Comparison of ENCODE assay signal across 8 cellular contexts in the genomic region with DNA sequence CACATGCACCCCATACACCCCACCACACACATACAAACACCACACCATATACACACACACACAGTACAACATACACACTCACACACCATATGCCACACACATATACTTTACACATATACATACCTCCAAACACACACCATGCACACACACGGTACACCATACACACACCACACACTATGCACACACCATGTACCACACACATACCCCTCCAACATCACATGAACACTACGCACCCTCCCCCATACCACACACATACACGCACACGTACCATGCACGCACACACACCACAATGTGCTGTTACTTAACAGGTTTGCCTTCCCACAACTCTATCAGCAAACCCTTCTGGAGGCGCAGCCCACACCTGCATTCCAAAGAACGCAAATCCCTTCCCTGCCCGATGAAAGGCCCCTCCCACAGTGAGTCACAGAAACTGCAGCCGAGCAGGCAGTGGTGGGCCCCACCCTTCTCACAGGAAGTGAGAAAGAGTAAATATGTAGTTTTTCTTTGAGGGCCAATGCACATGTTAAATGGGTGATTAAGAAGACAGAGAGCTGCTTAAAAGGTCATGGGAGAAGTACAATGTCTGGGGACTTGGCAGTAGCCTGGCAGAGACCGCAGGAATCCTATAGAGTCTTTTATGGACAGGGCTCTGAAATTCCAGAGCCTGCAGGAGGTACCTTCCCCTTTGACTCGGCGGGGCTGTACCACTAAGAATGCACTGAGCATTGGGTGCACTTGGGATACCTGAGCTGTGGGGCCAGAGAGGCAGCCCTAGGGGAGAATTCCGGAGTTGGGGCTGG. TPM values are rescaled to one million over a fixed set of nuclear protein-coding genes. Genes with fewer than 3 reads are reported as not detected.
DNase-seq lines count a peak whose midpoint lies in the region; ATAC-seq and TF ChIP-seq lines count a peak whose summit lies in the region.

No MANE protein-coding gene starts in this region.

- no peak overlapping the region for H3K27ac Mint-ChIP-seq in CD4-positive, alpha-beta T cell
- H3K27ac Mint-ChIP-seq in activated naive CD4-positive, alpha-beta T cell treated with anti-CD3 and anti-CD28 coated beads, Interleukin-2, amount 10 ng/mL, durations not matched to agents 7 days and 5 days: no peak overlapping the region

- POLR2A ChIA-PET in CD4-positive, alpha-beta T cell (lab: Charles Lee): interaction anchor here (0.6 to 5.6 kb wide), 17 partner anchors 8 to 254 kb away, joined by 3 to 214 read pairs (median 4); a partner anchor contains a TSS

- H3K4me3 Mint-ChIP-seq in CD4-positive, alpha-beta T cell: no peak overlapping the region
- H3K4me3 Mint-ChIP-seq in activated naive CD4-positive, alpha-beta T cell treated with anti-CD3 and anti-CD28 coated beads, Interleukin-2, amount 10 ng/mL, durations not matched to agents 7 days and 5 days: no peak overlapping the region

- peaks cover 27% of the 10 kb centered on the region for H3K4me1 Mint-ChIP-seq in CD4-positive, alpha-beta T cell (ENCODE audit: low read depth)
- H3K4me1 Mint-ChIP-seq in activated naive CD4-positive, alpha-beta T cell treated with anti-CD3 and anti-CD28 coated beads, Interleukin-2, amount 10 ng/mL, durations not matched to agents 7 days and 5 days: peaks cover 33% of the 10 kb centered on the region

- no peaks in the 10 kb centered on the region for H3K9me3 Mint-ChIP-seq in CD4-positive, alpha-beta T cell
- H3K9me3 Mint-ChIP-seq in activated naive CD4-positive, alpha-beta T cell treated with anti-CD3 and anti-CD28 coated beads, Interleukin-2, amount 10 ng/mL, durations not matched to agents 7 days and 5 days: no peaks in the 10 kb centered on the region

- no peaks in the 10 kb centered on the region for H3K27me3 Mint-ChIP-seq in CD4-positive, alpha-beta T cell
- peaks cover 2% of the 10 kb centered on the region for H3K27me3 Mint-ChIP-seq in activated naive CD4-positive, alpha-beta T cell treated with anti-CD3 and anti-CD28 coated beads, Interleukin-2, amount 10 ng/mL, durations not matched to agents 7 days and 5 days

- TF ChIP-seq CTCF in CD4-positive, alpha-beta T cell (IDR thresholded peaks at IDR 0.05): no peak

- CTCF ChIA-PET in CD4-positive, alpha-beta T cell (lab: Charles Lee): interaction anchor here (0.5 to 2.5 kb wide), 6 partner anchors 15 to 868 kb away, joined by 3 to 16 read pairs (median 4); no protein-coding TSS in a partner anchor
- CTCF ChIA-PET in activated naive CD4-positive, alpha-beta T cell treated with anti-CD3 and anti-CD28 coated beads, Interleukin-2, amount 10 ng/mL, durations not matched to agents 7 days and 5 days (lab: Charles Lee): interaction anchor here (2.9 kb wide), 1 partner anchor 15 kb away, joined by 19 read pairs; no protein-coding TSS in a partner anchor

- DNase-seq in CD4-positive, alpha-beta T cell: peak; percentile 73 to 94 (median 83)
- DNase-seq in SIG-M5 treated with dmso at 0.1 percent for 504 hours (lab: John Stamatoyannopoulos, UW; ENCODE audit: unreplicated experiment): peak; percentile 83
- DNase-seq in activated naive CD4-positive, alpha-beta T cell treated with anti-CD3 and anti-CD28 coated beads, Interleukin-2, amount 10 ng/mL, durations not matched to agents 7 days and 5 days: peak; percentile 94
- peak; percentile 82 for DNase-seq in hepatic stellate cell (ENCODE audit: low spot score)
- peak; percentile 78 to 81 (median 81) for DNase-seq in stimulated activated CD4-positive, alpha-beta T cell treated with anti-CD3 and anti-CD28 coated beads, Interleukin-12 subunit alpha, Interleukin-12 subunit beta, amount 100 ng/mL, for 48 hours (ENCODE audit: low read depth in 2 of 3, low spot score in 1 of 3)
- DNase-seq in NCI-H2107 treated with DMSO at 0.1 percent for 48 hours (lab: John Stamatoyannopoulos, UW; ENCODE audit: unreplicated experiment): no peak

- intact Hi-C loops in CD4-positive, alpha-beta T cell (cut with DNase I, micrococcal nuclease): loop anchor here (1.0 to 5.0 kb wide), 2 partner anchors 35 to 201 kb away; a partner anchor contains a TSS

- H3K36me3 Mint-ChIP-seq in CD4-positive, alpha-beta T cell (ENCODE audit: low read depth): no peaks in the 10 kb centered on the region
- no peaks in the 10 kb centered on the region for H3K36me3 Mint-ChIP-seq in activated naive CD4-positive, alpha-beta T cell treated with anti-CD3 and anti-CD28 coated beads, Interleukin-2, amount 10 ng/mL, durations not matched to agents 7 days and 5 days

- ATAC-seq in CD4-positive, alpha-beta T cell (ENCODE audit: poor library complexity): peak; percentile 70
- peak; percentile 88 for ATAC-seq in GM19397 (IDR thresholded peaks at IDR 0.05; ENCODE audit: unreplicated experiment)
- peak; percentile 86 for ATAC-seq in HG03460 (IDR thresholded peaks at IDR 0.05; ENCODE audit: unreplicated experiment)

- H3K9me3 ChIP-seq in CD4-positive, alpha-beta T cell (ENCODE audit: control insufficient read depth, low read length): no peaks in the 10 kb centered on the region

- H3K27me3 ChIP-seq in CD4-positive, alpha-beta T cell (ENCODE audit: control insufficient read depth, insufficient read depth, low read length): no peaks in the 10 kb centered on the region

- H3K27ac ChIP-seq in CD4-positive, alpha-beta T cell (ENCODE audit: low read depth, low read length): peak overlapping the region; percentile 86

RNA-seq across cellular contexts. Expression of a gene that starts 34.1 kb away (rescaled TPM):
- 100 to 1,000 TPM; 434 to 449 TPM for total RNA-seq in CD4-positive, alpha-beta T cell
